ENCODE assay signal across 17 cellular contexts in genomic region chr21:39447264-39447663, GRCh38. TPM values are rescaled to one million over a fixed set of nuclear protein-coding genes. Genes with fewer than 3 reads are reported as not detected.
A peak's percentile ranks its signal among the peaks of the same experiment; 100 is the strongest.
DNase-seq lines count a peak whose midpoint lies in the region; ATAC-seq and TF ChIP-seq lines count a peak whose summit lies in the region.
"Had no signal": no experiment of that assay in that cellular context is flagged by ENCODE, and none has a peak within 500 bp of the region (broad histone marks: within the 10 kb centered on the region; RNA-seq: fewer than 3 reads in every experiment).

No MANE protein-coding gene starts in this region.

- H3K4me1 ChIP-seq in CD4-positive, CD25-positive, alpha-beta regulatory T cell (ENCODE audit: control insufficient read depth, insufficient read depth, low read length, poor library complexity, severe bottlenecking) = peaks cover 9% of the 10 kb centered on the region
- H3K4me1 ChIP-seq in CD8-positive, alpha-beta memory T cell (ENCODE audit: insufficient read depth, low read length) = peaks cover 12% of the 10 kb centered on the region

- no peak overlapping the region for H3K4me3 ChIP-seq in CD4-positive, CD25-positive, alpha-beta regulatory T cell (ENCODE audit: low read depth, low read length)
- no peak overlapping the region for H3K4me3 ChIP-seq in CD8-positive, alpha-beta memory T cell (ENCODE audit: low read length)
- H3K4me3 ChIP-seq: GM12878 had no signal

- TF ChIP-seq CTCF in nephron (IDR thresholded peaks at IDR 0.05; ENCODE audit: unreplicated experiment in 3 of 3) = no peak

- no peaks in the 10 kb centered on the region for H3K9me3 ChIP-seq in CD4-positive, CD25-positive, alpha-beta regulatory T cell (ENCODE audit: control insufficient read depth in 2 of 2, low read length in 2 of 2)
- H3K9me3 ChIP-seq in CD8-positive, alpha-beta memory T cell (ENCODE audit: low read length) = no peaks in the 10 kb centered on the region

- no peaks in the 10 kb centered on the region for H3K36me3 ChIP-seq in CD4-positive, CD25-positive, alpha-beta regulatory T cell (ENCODE audit: control insufficient read depth, insufficient read depth, low read length)
- H3K36me3 ChIP-seq in CD8-positive, alpha-beta memory T cell (ENCODE audit: insufficient read depth, low read length) = no peaks in the 10 kb centered on the region

- CTCF ChIA-PET in CD8-positive, alpha-beta memory T cell (lab: Charles Lee) = no interaction called here
- CTCF ChIA-PET in activated CD8-positive, alpha-beta memory T cell treated with anti-CD3 and anti-CD28 coated beads, Interleukin-2, amount 10 ng/mL, durations not matched to agents 7 days and 5 days (lab: Charles Lee) = interaction anchor here (0.6 kb wide), 1 partner anchor 48 kb away, joined by 3 read pairs; no protein-coding TSS in a partner anchor

- peak overlapping the region in 3 of 4 donors; percentile 11 to 58 (median 51) for H3K4me3 Mint-ChIP-seq in CD4-positive, CD25-positive, alpha-beta regulatory T cell
- H3K4me3 Mint-ChIP-seq in CD8-positive, alpha-beta memory T cell = peak overlapping the region in 5 of 7 donors; percentile 44 to 95 (median 51)
- peak overlapping the region; percentile 30 for H3K4me3 Mint-ChIP-seq in activated naive CD8-positive, alpha-beta T cell treated with anti-CD3 and anti-CD28 coated beads for 36 hours
- H3K4me3 Mint-ChIP-seq in nephron = peak overlapping the region; percentile 14 to 75 (median 73)
- no peak overlapping the region for H3K4me3 Mint-ChIP-seq in activated CD8-positive, alpha-beta memory T cell treated with anti-CD3 and anti-CD28 coated beads, Interleukin-2, amount 10 ng/mL, durations not matched to agents 7 days and 5 days

- H3K4me1 Mint-ChIP-seq in CD4-positive, CD25-positive, alpha-beta regulatory T cell = peaks cover 0 to 16% (median 12%) of the 10 kb centered on the region in 4 donors
- peaks cover 13 to 19% (median 19%) of the 10 kb centered on the region in 3 donors for H3K4me1 Mint-ChIP-seq in CD8-positive, alpha-beta memory T cell
- H3K4me1 Mint-ChIP-seq in activated naive CD8-positive, alpha-beta T cell treated with anti-CD3 and anti-CD28 coated beads for 36 hours = peaks cover 15% of the 10 kb centered on the region
- peaks cover 42% of the 10 kb centered on the region for H3K4me1 Mint-ChIP-seq in nephron
- H3K4me1 Mint-ChIP-seq in activated CD8-positive, alpha-beta memory T cell treated with anti-CD3 and anti-CD28 coated beads, Interleukin-2, amount 10 ng/mL, durations not matched to agents 7 days and 5 days = peaks cover 20% of the 10 kb centered on the region

- no peaks in the 10 kb centered on the region for H3K36me3 Mint-ChIP-seq in CD4-positive, CD25-positive, alpha-beta regulatory T cell
- H3K36me3 Mint-ChIP-seq in CD8-positive, alpha-beta memory T cell = peaks cover 0 to 6% (median 1%) of the 10 kb centered on the region in 3 donors
- peaks cover 4% of the 10 kb centered on the region for H3K36me3 Mint-ChIP-seq in activated naive CD8-positive, alpha-beta T cell treated with anti-CD3 and anti-CD28 coated beads for 36 hours
- H3K36me3 Mint-ChIP-seq in nephron (ENCODE audit: low read depth) = no peaks in the 10 kb centered on the region
- H3K36me3 Mint-ChIP-seq in activated CD8-positive, alpha-beta memory T cell treated with anti-CD3 and anti-CD28 coated beads, Interleukin-2, amount 10 ng/mL, durations not matched to agents 7 days and 5 days = no peaks in the 10 kb centered on the region

- no peak overlapping the region for H3K27ac ChIP-seq in CD4-positive, CD25-positive, alpha-beta regulatory T cell (ENCODE audit: insufficient read depth, low read length, poor library complexity, severe bottlenecking)
- no peak overlapping the region for H3K27ac ChIP-seq in CD8-positive, alpha-beta memory T cell (ENCODE audit: low read depth, low read length)
- H3K27ac ChIP-seq: C4-2B had no signal

- no peak for DNase-seq in CD4-positive, CD25-positive, alpha-beta regulatory T cell
- DNase-seq in CD8-positive, alpha-beta memory T cell = no peak
- DNase-seq in activated naive CD8-positive, alpha-beta T cell treated with anti-CD3 and anti-CD28 coated beads for 36 hours = no peak
- DNase-seq in activated CD8-positive, alpha-beta memory T cell treated with anti-CD3 and anti-CD28 coated beads, Interleukin-2, amount 10 ng/mL, durations not matched to agents 7 days and 5 days = no peak
- DNase-seq in SKM-1 (lab: John Stamatoyannopoulos, UW; ENCODE audit: unreplicated experiment) (no peak), NK-92 (lab: John Stamatoyannopoulos, UW; ENCODE audit: unreplicated experiment) (no peak)
- DNase-seq: ACHN; DMS153; GF-D8; KBM-7; NCI-H1105 treated with DMSO at 0.1 percent for 48 hours; NCI-H1694 treated with DMSO at 0.1 percent for 48 hours; NK-92 treated with Interleukin-12 subunit alpha and Interleukin-12 subunit beta, amount 100 ng/mL, for 24 hours; Right ventricle myocardium superior had no signal

- peaks cover 39% of the 10 kb centered on the region for H3K27me3 Mint-ChIP-seq in CD4-positive, CD25-positive, alpha-beta regulatory T cell
- peaks cover 13 to 27% of the 10 kb centered on the region in 2 donors for H3K27me3 Mint-ChIP-seq in CD8-positive, alpha-beta memory T cell
- peaks cover 3% of the 10 kb centered on the region for H3K27me3 Mint-ChIP-seq in activated naive CD8-positive, alpha-beta T cell treated with anti-CD3 and anti-CD28 coated beads for 36 hours
- H3K27me3 Mint-ChIP-seq in nephron (ENCODE audit: low read depth) = no peaks in the 10 kb centered on the region
- H3K27me3 Mint-ChIP-seq in activated CD8-positive, alpha-beta memory T cell treated with anti-CD3 and anti-CD28 coated beads, Interleukin-2, amount 10 ng/mL, durations not matched to agents 7 days and 5 days = peaks cover 19% of the 10 kb centered on the region

- peaks cover 6% of the 10 kb centered on the region for H3K27me3 ChIP-seq in CD4-positive, CD25-positive, alpha-beta regulatory T cell (ENCODE audit: control insufficient read depth, insufficient read depth, low read length)
- H3K27me3 ChIP-seq in CD8-positive, alpha-beta memory T cell (ENCODE audit: insufficient read depth, low read length, poor library complexity, severe bottlenecking) = no peaks in the 10 kb centered on the region

- no peak for ATAC-seq in CD4-positive, CD25-positive, alpha-beta regulatory T cell (ENCODE audit: low read depth in 2 of 2)
- no peak for ATAC-seq in activated CD8-positive, alpha-beta memory T cell treated with anti-CD3 and anti-CD28 coated beads, Interleukin-2, amount 10 ng/mL, durations not matched to agents 7 days and 5 days
- ATAC-seq: GM12878 had no signal

- H3K9me3 Mint-ChIP-seq in CD4-positive, CD25-positive, alpha-beta regulatory T cell = no peaks in the 10 kb centered on the region
- H3K9me3 Mint-ChIP-seq in CD8-positive, alpha-beta memory T cell = no peaks in the 10 kb centered on the region
- no peaks in the 10 kb centered on the region for H3K9me3 Mint-ChIP-seq in activated naive CD8-positive, alpha-beta T cell treated with anti-CD3 and anti-CD28 coated beads for 36 hours
- H3K9me3 Mint-ChIP-seq in nephron = no peaks in the 10 kb centered on the region
- no peaks in the 10 kb centered on the region for H3K9me3 Mint-ChIP-seq in activated CD8-positive, alpha-beta memory T cell treated with anti-CD3 and anti-CD28 coated beads, Interleukin-2, amount 10 ng/mL, durations not matched to agents 7 days and 5 days (ENCODE audit: low read depth)

- H3K27ac Mint-ChIP-seq in CD4-positive, CD25-positive, alpha-beta regulatory T cell = peak overlapping the region in 1 of 3 donors; percentile 64
- peak overlapping the region in 5 of 8 donors; percentile 11 to 99 (median 70) for H3K27ac Mint-ChIP-seq in CD8-positive, alpha-beta memory T cell
- no peak overlapping the region for H3K27ac Mint-ChIP-seq in activated naive CD8-positive, alpha-beta T cell treated with anti-CD3 and anti-CD28 coated beads for 36 hours
- peak overlapping the region in 2 of 3 experiments; percentile 43 for H3K27ac Mint-ChIP-seq in nephron
- H3K27ac Mint-ChIP-seq in activated CD8-positive, alpha-beta memory T cell treated with anti-CD3 and anti-CD28 coated beads, Interleukin-2, amount 10 ng/mL, durations not matched to agents 7 days and 5 days = no peak overlapping the region

- POLR2A ChIA-PET in CD8-positive, alpha-beta memory T cell (lab: Charles Lee) = no interaction called here

RNA-seq across cellular contexts. Expression of gene LCA5L, which starts 1.7 kb away (rescaled TPM):
- not detected for total RNA-seq in CD4-positive, CD25-positive, alpha-beta regulatory T cell
- not detected for polyA plus RNA-seq in CD4-positive, CD25-positive, alpha-beta regulatory T cell
- under 1 TPM; 0.13 to 0.33 TPM for total RNA-seq in CD8-positive, alpha-beta memory T cell
- polyA plus RNA-seq in CD8-positive, alpha-beta memory T cell = 0.25 TPM
- total RNA-seq in activated naive CD8-positive, alpha-beta T cell treated with anti-CD3 and anti-CD28 coated beads for 36 hours = under 1 TPM; 0.27 to 0.36 TPM
- total RNA-seq in activated CD8-positive, alpha-beta memory T cell treated with anti-CD3 and anti-CD28 coated beads, Interleukin-2, amount 10 ng/mL, durations not matched to agents 7 days and 5 days = not detected

RNA-seq across cellular contexts. Expression of gene SH3BGR, which starts 4.5 kb away (rescaled TPM):
- total RNA-seq in CD4-positive, CD25-positive, alpha-beta regulatory T cell = not detected
- 1 to 10 TPM in 1 of 4 donors, under 1 TPM in 2, not detected in 1; 0.56 to 1.4 (median 0.57) TPM for polyA plus RNA-seq in CD4-positive, CD25-positive, alpha-beta regulatory T cell
- 1 to 10 TPM; 4.5 to 5.8 TPM for total RNA-seq in CD8-positive, alpha-beta memory T cell
- 1.6 TPM for polyA plus RNA-seq in CD8-positive, alpha-beta memory T cell
- total RNA-seq in activated naive CD8-positive, alpha-beta T cell treated with anti-CD3 and anti-CD28 coated beads for 36 hours = 1 to 10 TPM; 3.9 to 4.7 TPM
- total RNA-seq in activated CD8-positive, alpha-beta memory T cell treated with anti-CD3 and anti-CD28 coated beads, Interleukin-2, amount 10 ng/mL, durations not matched to agents 7 days and 5 days = 1 to 10 TPM in 1 of 2 experiments, under 1 TPM in 1; 0.93 to 1.9 TPM

Comparison
In these comparisons a context has a peak if more than half of its experiments do, and no peak if none do; other contexts are left out.
1. H3K27ac Mint-ChIP-seq: peak in CD8-positive, alpha-beta memory T cell (5 of 8) and nephron (2 of 3); none in activated naive CD8-positive, alpha-beta T cell treated with anti-CD3 and anti-CD28 coated beads for 36 hours (single experiment) and activated CD8-positive, alpha-beta memory T cell treated with anti-CD3 and anti-CD28 coated beads, Interleukin-2, amount 10 ng/mL, durations not matched to agents 7 days and 5 days (single experiment).